8 cellular contexts compared by ENCODE assay signal in the genomic region with DNA sequence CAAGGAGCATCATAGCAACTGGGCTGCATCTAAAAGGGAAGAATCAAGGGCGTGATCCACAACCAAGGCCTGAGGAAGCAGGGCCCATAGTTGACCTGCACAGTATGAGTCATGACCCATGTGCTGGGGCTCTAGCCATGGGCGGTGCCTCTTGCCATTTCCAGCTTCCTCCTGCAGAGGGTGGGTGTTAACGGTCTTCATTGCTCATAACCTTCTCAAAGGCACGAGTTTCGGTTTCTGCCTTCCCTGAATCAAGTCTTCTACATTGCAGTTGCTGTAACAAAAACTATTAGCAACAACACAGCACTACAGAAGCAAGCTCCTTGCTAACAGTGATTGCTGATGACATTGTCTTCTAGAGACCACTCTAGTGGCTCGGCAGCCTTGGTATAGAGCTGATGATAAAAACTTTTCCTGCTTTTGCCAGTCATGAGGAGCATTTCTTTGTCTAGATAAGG.
DNase-seq lines count a peak whose midpoint lies in the region; ATAC-seq and TF ChIP-seq lines count a peak whose summit lies in the region.
"Had no signal": no experiment of that assay in that cellular context is flagged by ENCODE, and none has a peak within 500 bp of the region (broad histone marks: within the 10 kb centered on the region; RNA-seq: fewer than 3 reads in every experiment).

No MANE protein-coding gene starts in this region.

- H2AFZ ChIP-seq in PC-3 (ENCODE audit: low read length): no peak overlapping the region

- no peak for TF ChIP-seq CTCF in PC-3 (conservative IDR thresholded peaks at IDR 0.05; ENCODE audit: low read depth, low read length)

- no peaks in the 10 kb centered on the region for H3K9me2 ChIP-seq in PC-3 (replicated peaks; ENCODE audit: low read length)

- no peaks in the 10 kb centered on the region for H4K20me1 ChIP-seq in PC-3 (ENCODE audit: low read length)

- H3K27ac Mint-ChIP-seq in stimulated activated naive CD8-positive, alpha-beta T cell treated with anti-CD3 and anti-CD28 coated beads, Interleukin-15, Interleukin-2, amounts not matched to agents 100 ng/mL and 50 ng/mL, for 24 hours: peak overlapping the region; percentile 56
- H3K27ac Mint-ChIP-seq: activated naive CD4-positive, alpha-beta T cell treated with anti-CD3 and anti-CD28 coated beads, Interleukin-2, amount 50 U/mL, for 24 hours had no signal

- H3K4me1 ChIP-seq in PC-3 (ENCODE audit: insufficient read depth, low read length): peaks cover 12% of the 10 kb centered on the region

- no peaks in the 10 kb centered on the region for H3K36me3 ChIP-seq in PC-3 (ENCODE audit: low read depth, low read length)

- H3K9me3 Mint-ChIP-seq in stimulated activated naive CD8-positive, alpha-beta T cell treated with anti-CD3 and anti-CD28 coated beads, Interleukin-15, Interleukin-2, amounts not matched to agents 100 ng/mL and 50 ng/mL, for 24 hours: no peaks in the 10 kb centered on the region
- H3K9me3 Mint-ChIP-seq: activated naive CD4-positive, alpha-beta T cell treated with anti-CD3 and anti-CD28 coated beads, Interleukin-2, amount 50 U/mL, for 24 hours had no signal

- no peaks in the 10 kb centered on the region for H3K36me3 Mint-ChIP-seq in stimulated activated naive CD8-positive, alpha-beta T cell treated with anti-CD3 and anti-CD28 coated beads, Interleukin-15, Interleukin-2, amounts not matched to agents 100 ng/mL and 50 ng/mL, for 24 hours (ENCODE audit: low read depth)
- H3K36me3 Mint-ChIP-seq: activated naive CD4-positive, alpha-beta T cell treated with anti-CD3 and anti-CD28 coated beads, Interleukin-2, amount 50 U/mL, for 24 hours had no signal

- peak; percentile 97 for ATAC-seq in GM18861 (IDR thresholded peaks at IDR 0.05; ENCODE audit: unreplicated experiment)
- ATAC-seq in HG02938 (IDR thresholded peaks at IDR 0.05; ENCODE audit: unreplicated experiment): peak; percentile 97
- peak; percentile 63 for ATAC-seq in PC-3
- ATAC-seq in left lobe of liver: peak; percentile 69

- H3K27me3 ChIP-seq in PC-3 (ENCODE audit: low read length): no peaks in the 10 kb centered on the region

- H3K9me3 ChIP-seq in PC-3 (ENCODE audit: low read length): no peaks in the 10 kb centered on the region

- no TSS peak for BruUV-seq in PC-3 (replicated peaks; lab: Mats Ljungman, UMichigan)

- H3K9ac ChIP-seq in PC-3 (ENCODE audit: low read length): no peak overlapping the region; the same call in 1 of the 2 replicates

- H3K4me3 Mint-ChIP-seq in stimulated activated naive CD8-positive, alpha-beta T cell treated with anti-CD3 and anti-CD28 coated beads, Interleukin-15, Interleukin-2, amounts not matched to agents 100 ng/mL and 50 ng/mL, for 24 hours: no peak overlapping the region
- H3K4me3 Mint-ChIP-seq: activated naive CD4-positive, alpha-beta T cell treated with anti-CD3 and anti-CD28 coated beads, Interleukin-2, amount 50 U/mL, for 24 hours had no signal

- peak; percentile 48 for DNase-seq in PC-3
- peak; percentile 16 for DNase-seq in astrocyte of the hippocampus (ENCODE audit: low read depth, low spot score)
- no peak for DNase-seq in left lobe of liver (ENCODE audit: low spot score)
- DNase-seq in NCI-H82 (lab: John Stamatoyannopoulos, UW): no peak

- POLR2A ChIA-PET in PC-3 (lab: Charles Lee; ENCODE audit: unreplicated experiment): no interaction called here

- no peaks in the 10 kb centered on the region for H3F3A ChIP-seq in PC-3 (ENCODE audit: low read length, unreplicated experiment)

- CTCF ChIA-PET in PC-3 (lab: Charles Lee): no interaction called here

- peaks cover 13% of the 10 kb centered on the region for H3K27me3 Mint-ChIP-seq in stimulated activated naive CD8-positive, alpha-beta T cell treated with anti-CD3 and anti-CD28 coated beads, Interleukin-15, Interleukin-2, amounts not matched to agents 100 ng/mL and 50 ng/mL, for 24 hours
- H3K27me3 Mint-ChIP-seq: activated naive CD4-positive, alpha-beta T cell treated with anti-CD3 and anti-CD28 coated beads, Interleukin-2, amount 50 U/mL, for 24 hours had no signal

- H3K27ac ChIP-seq in PC-3 (ENCODE audit: low read length): peak overlapping the region; percentile 68

- no peak overlapping the region for H3K4me3 ChIP-seq in PC-3 (ENCODE audit: low read length)

- H3K79me2 ChIP-seq in PC-3 (ENCODE audit: low read length): no peaks in the 10 kb centered on the region

- H3K4me1 Mint-ChIP-seq in stimulated activated naive CD8-positive, alpha-beta T cell treated with anti-CD3 and anti-CD28 coated beads, Interleukin-15, Interleukin-2, amounts not matched to agents 100 ng/mL and 50 ng/mL, for 24 hours (ENCODE audit: low read depth): peaks cover 23% of the 10 kb centered on the region

- intact Hi-C loops in PC-3 (cut with micrococcal nuclease): no loop called here

- H3K4me2 ChIP-seq in PC-3 (ENCODE audit: low read length): peak overlapping the region; percentile 57

Comparison
In these comparisons a context has a peak if more than half of its experiments do, and no peak if none do; other contexts are left out.
1. DNase-seq: peak in PC-3 (single experiment) and astrocyte of the hippocampus (single experiment); none in left lobe of liver (single experiment) and NCI-H82 (single experiment).
2. Peak in every context shown above with its lines, with median percentiles within 50 percentile points of each other: ATAC-seq.